17 cellular contexts compared by ENCODE assay signal in genomic region chr18:7488571-7488970, GRCh38.
DNase-seq lines count a peak whose midpoint lies in the region; ATAC-seq, FAIRE-seq and TF ChIP-seq lines count a peak whose summit lies in the region.
"Had no signal": no experiment of that assay in that cellular context is flagged by ENCODE, and none has a peak within 500 bp of the region (broad histone marks: within the 10 kb centered on the region; RNA-seq: fewer than 3 reads in every experiment).

No MANE protein-coding gene starts in this region.

- intact Hi-C loops in HepG2 (cut with micrococcal nuclease; ENCODE audit: unreplicated experiment) (no loop called here), right lobe of liver (cut with DNase I) (no loop called here), kidney (cut with DNase I) (no loop called here), aorta (cut with DNase I) (no loop called here)

- H3K27me3 ChIP-seq in HepG2 (ENCODE audit: control insufficient read depth in 1 of 2, insufficient read depth in 2 of 2, low read length in 2 of 2) (peaks cover 0 to 4% of the 10 kb centered on the region in 2 experiments; a peak in 3 of 5 replicates), right lobe of liver (no peaks in the 10 kb centered on the region), WERI-Rb-1 (ENCODE audit: insufficient read depth, low read depth, severe bottlenecking) (no peaks in the 10 kb centered on the region), aorta (ENCODE audit: control insufficient read depth in 1 of 2, insufficient read depth in 2 of 2, low read length in 1 of 2) (no peaks in the 10 kb centered on the region)
- H3K27me3 ChIP-seq: BLaER1 treated with 17β-estradiol and CSF1 and Interleukin-3, amounts not matched to agents 10 nM and 100 nM had no signal

- CTCF ChIA-PET in HepG2 (lab: Yijun Ruan, JAX; ENCODE audit: low intra/inter-chr PET ratio, low total read pairs) = no interaction called here

- H3K9me3 Mint-ChIP-seq in mesothelial cell of epicardium (peaks cover 14% of the 10 kb centered on the region), osteocyte (ENCODE audit: unreplicated experiment) (no peaks in the 10 kb centered on the region)

- H3K4me1 Mint-ChIP-seq in mesothelial cell of epicardium (peaks cover 17% of the 10 kb centered on the region), osteocyte (ENCODE audit: unreplicated experiment) (no peaks in the 10 kb centered on the region)

- POLR2A ChIA-PET in HepG2 (lab: Yijun Ruan, JAX) = no interaction called here

- H3K9ac ChIP-seq in HepG2 (ENCODE audit: insufficient read depth, low read depth, low read length) (no peak overlapping the region), kidney (ENCODE audit: low read length in 2 of 2) (no peak overlapping the region)
- H3K9ac ChIP-seq: BLaER1 treated with 17β-estradiol and CSF1 and Interleukin-3, amounts not matched to agents 10 nM and 100 nM had no signal

- H3K4me2 ChIP-seq in HepG2 (ENCODE audit: low read depth, low read length) = no peak overlapping the region
- H3K4me2 ChIP-seq: BLaER1 treated with 17β-estradiol and CSF1 and Interleukin-3, amounts not matched to agents 10 nM and 100 nM had no signal

- H3K4me3 Mint-ChIP-seq in mesothelial cell of epicardium (no peak overlapping the region), osteocyte (ENCODE audit: unreplicated experiment) (no peak overlapping the region)

- in situ Hi-C loops in HepG2 (cut with HindIII; ENCODE audit: extremely low pct_ligation_motif_present, low pct_unique_long_range_greater_than_20kb) = no loop called here

- H3K36me3 Mint-ChIP-seq in mesothelial cell of epicardium (no peaks in the 10 kb centered on the region), osteocyte (ENCODE audit: unreplicated experiment) (no peaks in the 10 kb centered on the region)

- no peaks in the 10 kb centered on the region for H3K36me3 ChIP-seq in HepG2 (replicated peaks in 1 of 2; ENCODE audit: control insufficient read depth in 1 of 2, insufficient read depth in 2 of 2, low read length in 2 of 2)
- H3K36me3 ChIP-seq in right lobe of liver = no peaks in the 10 kb centered on the region
- H3K36me3 ChIP-seq in WERI-Rb-1 = no peaks in the 10 kb centered on the region
- no peaks in the 10 kb centered on the region for H3K36me3 ChIP-seq in kidney (ENCODE audit: control insufficient read depth in 1 of 2, insufficient read depth in 2 of 2, low read length in 2 of 2)
- H3K36me3 ChIP-seq in aorta (ENCODE audit: control insufficient read depth in 1 of 2, insufficient read depth in 2 of 2, low read length in 1 of 2) = no peaks in the 10 kb centered on the region
- H3K36me3 ChIP-seq: BLaER1 treated with 17β-estradiol and CSF1 and Interleukin-3, amounts not matched to agents 10 nM and 100 nM had no signal

- ATAC-seq in HepG2 (peak; percentile 50; the same call in 1 of the 3 replicates), right lobe of liver (no peak), HG03097 (IDR thresholded peaks at IDR 0.05; ENCODE audit: low FRiP score, unreplicated experiment) (no peak), aorta (ENCODE audit: low FRiP score) (no peak)
- ATAC-seq: GM12878 had no signal

- H3K27ac Mint-ChIP-seq in mesothelial cell of epicardium (no peak overlapping the region), osteocyte (ENCODE audit: unreplicated experiment) (no peak overlapping the region)

- no peak for TF ChIP-seq POLR2A in HepG2 (IDR thresholded peaks at IDR 0.05; ENCODE audit: insufficient read depth in 1 of 2, low read depth in 2 of 2, low read length in 2 of 2)
- no peak for TF ChIP-seq POLR2A in right lobe of liver (IDR thresholded peaks at IDR 0.05)

- no peaks in the 10 kb centered on the region for H3K79me2 ChIP-seq in HepG2 (ENCODE audit: insufficient read depth, low read length)

- TF ChIP-seq RAD21 in HepG2 (CRISPR knock-in tag; IDR thresholded peaks at IDR 0.05) = no peak

- no peaks in the 10 kb centered on the region for H3K4me1 ChIP-seq in HepG2 (ENCODE audit: insufficient read depth, low read length)
- H3K4me1 ChIP-seq in right lobe of liver = no peaks in the 10 kb centered on the region
- no peaks in the 10 kb centered on the region for H3K4me1 ChIP-seq in kidney (ENCODE audit: control insufficient read depth in 1 of 2, insufficient read depth in 1 of 2, low read depth in 1 of 2, low read length in 2 of 2)
- H3K4me1 ChIP-seq in aorta (ENCODE audit: control insufficient read depth in 1 of 2, insufficient read depth in 2 of 2, low read length in 2 of 2) = no peaks in the 10 kb centered on the region

- WGBS in HepG2 (ENCODE audit: low lambda C conversion rate) = 20% methylated on average over 4 of the region's 4 CpGs
- 40% methylated on average over 2 of the region's 4 CpGs for WGBS in right lobe of liver (ENCODE audit: insufficient coverage, low coverage, low lambda C conversion rate, missing lambda C conversion rate)
- WGBS in aorta, 2 donors = 64 to 70% methylated on average over 4 of the region's 4 CpGs

- no peaks in the 10 kb centered on the region for H4K20me1 ChIP-seq in HepG2 (ENCODE audit: insufficient read depth, low read length)
- H4K20me1 ChIP-seq: BLaER1 treated with 17β-estradiol and CSF1 and Interleukin-3, amounts not matched to agents 10 nM and 100 nM had no signal

- FAIRE-seq in HepG2 (lab: Jason Lieb, UNC) (no peak), kidney (lab: Jason Lieb, UNC) (no peak)
- FAIRE-seq: GM12878, GM18507 had no signal

- no peak overlapping the region for H2AFZ ChIP-seq in HepG2 (ENCODE audit: low read length)

- DNase-seq in HepG2 (ENCODE audit: low spot score) (no peak), right lobe of liver (no peak), WERI-Rb-1 (peak; percentile 14), kidney (no peak), mesothelial cell of epicardium (ENCODE audit: low spot score in 2 of 2, unreplicated experiment in 2 of 2) (no peak), osteocyte (ENCODE audit: extremely low spot score, unreplicated experiment) (no peak), aorta (no peak)
- DNase-seq: DMS79, Karpas-422, NCI-H1417 treated with DMSO at 0.1 percent for 48 hours, NCI-H2081, NCI-H524 had no signal

- H3K27me3 Mint-ChIP-seq in mesothelial cell of epicardium (ENCODE audit: low read depth) = peaks cover 2% of the 10 kb centered on the region
- H3K27me3 Mint-ChIP-seq in osteocyte (ENCODE audit: unreplicated experiment) = peaks cover 49% of the 10 kb centered on the region

- H3K9me3 ChIP-seq in HepG2 (ENCODE audit: low read length) (no peaks in the 10 kb centered on the region), right lobe of liver (no peaks in the 10 kb centered on the region), WERI-Rb-1 (ENCODE audit: severe bottlenecking) (no peaks in the 10 kb centered on the region), kidney (ENCODE audit: control insufficient read depth in 1 of 2, low read length in 2 of 2) (no peaks in the 10 kb centered on the region), aorta (ENCODE audit: control insufficient read depth, low read length) (no peaks in the 10 kb centered on the region)
- H3K9me3 ChIP-seq: BLaER1 treated with 17β-estradiol and CSF1 and Interleukin-3, amounts not matched to agents 10 nM and 100 nM had no signal

- no peak overlapping the region for H3K27ac ChIP-seq in HepG2 (ENCODE audit: extremely low read length, insufficient read depth, low read length)
- no peak overlapping the region for H3K27ac ChIP-seq in right lobe of liver
- no peak overlapping the region for H3K27ac ChIP-seq in WERI-Rb-1
- no peak overlapping the region for H3K27ac ChIP-seq in kidney (ENCODE audit: low read depth in 2 of 2, low read length in 2 of 2)
- no peak overlapping the region for H3K27ac ChIP-seq in aorta (ENCODE audit: low read depth in 1 of 2, low read length in 2 of 2)
- H3K27ac ChIP-seq: BLaER1 treated with 17β-estradiol and CSF1 and Interleukin-3, amounts not matched to agents 10 nM and 100 nM; SK-N-MC had no signal

- TF ChIP-seq CTCF in HepG2 (CRISPR knock-in tag; IDR thresholded peaks at IDR 0.05) (no peak), right lobe of liver (IDR thresholded peaks at IDR 0.05) (no peak), WERI-Rb-1 (IDR thresholded peaks at IDR 0.05; ENCODE audit: low read depth, low read length) (peak; percentile 48), kidney (IDR thresholded peaks at IDR 0.05; ENCODE audit: borderline replicate concordance, extremely low read depth, insufficient read depth) (peak; percentile 43), mesothelial cell of epicardium (IDR thresholded peaks at IDR 0.05; ENCODE audit: unreplicated experiment) (no peak), osteocyte (IDR thresholded peaks at IDR 0.05) (no peak)

- TF ChIP-seq EP300 in HepG2 (IDR thresholded peaks at IDR 0.05; ENCODE audit: low read depth in 2 of 2, low read length in 2 of 2) (no peak), HepG2 (CRISPR knock-in tag; IDR thresholded peaks at IDR 0.05; ENCODE audit: borderline replicate concordance) (no peak)

- H3K4me3 ChIP-seq in HepG2 (replicated peaks in 1 of 3; ENCODE audit: insufficient read depth in 1 of 3, low read depth in 2 of 3, low read length in 3 of 3) = no peak overlapping the region
- H3K4me3 ChIP-seq in right lobe of liver = no peak overlapping the region
- H3K4me3 ChIP-seq in WERI-Rb-1 (ENCODE audit: low read depth, low read length) = no peak overlapping the region
- H3K4me3 ChIP-seq in kidney (ENCODE audit: low read length in 2 of 2) = no peak overlapping the region
- no peak overlapping the region for H3K4me3 ChIP-seq in aorta (ENCODE audit: low read length in 2 of 2)
- H3K4me3 ChIP-seq: BLaER1 treated with 17β-estradiol and CSF1 and Interleukin-3, amounts not matched to agents 10 nM and 100 nM; GM12878; SK-N-MC had no signal

- no TSS peak for BruUV-seq in HepG2 (replicated peaks; lab: Mats Ljungman, UMichigan)

TF ChIP-seq in HepG2, 621 proteins besides CTCF, POLR2A, EP300 and RAD21 (continues in another document):
- TF ChIP-seq HOXA7 (CRISPR knock-in tag; IDR thresholded peaks at IDR 0.05) = no peak
- TF ChIP-seq DDIT3 (CRISPR knock-in tag; IDR thresholded peaks at IDR 0.05) = no peak

Comparison
In these comparisons a context has a peak if more than half of its experiments do, and no peak if none do; other contexts are left out.
1. CTCF ChIP-seq: peak in WERI-Rb-1 (single experiment) and kidney (single experiment); none in HepG2 (single experiment), right lobe of liver (0 of 4), mesothelial cell of epicardium (single experiment) and osteocyte (single experiment).